ENCODE assay signal across 10 cellular contexts in the genomic region with DNA sequence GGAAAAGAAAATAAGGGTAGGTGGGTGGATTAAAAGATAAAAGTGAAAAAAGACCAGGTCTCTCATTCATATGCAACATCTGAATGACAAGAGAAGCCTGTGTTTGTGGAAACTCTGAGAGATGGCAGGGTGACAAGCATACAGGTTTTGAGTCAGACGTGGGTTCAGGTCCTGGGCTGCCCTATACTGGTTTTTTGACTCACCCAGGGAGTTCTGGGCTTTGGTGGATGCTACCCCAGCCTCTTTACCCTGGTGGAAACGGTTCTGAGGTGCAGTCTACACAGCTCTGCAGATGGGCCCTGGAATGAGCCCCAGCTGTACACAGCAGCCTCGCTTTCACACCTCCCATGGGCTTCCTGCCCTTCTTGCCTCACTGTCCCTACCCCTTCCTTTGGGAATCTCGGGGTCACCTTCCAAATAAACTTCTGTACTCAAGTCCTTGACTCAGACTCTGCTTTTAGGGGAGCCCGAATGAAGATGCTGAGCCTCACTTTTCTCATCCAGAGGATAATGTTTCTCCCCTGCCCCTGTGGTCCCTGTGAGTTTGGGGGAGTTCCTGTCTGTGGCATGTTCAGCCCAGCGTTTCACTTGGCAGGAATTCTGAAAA.
DNase-seq lines count a peak whose midpoint lies in the region; ATAC-seq lines count a peak whose summit lies in the region.
"Had no signal": no experiment of that assay in that cellular context is flagged by ENCODE, and none has a peak within 500 bp of the region (broad histone marks: within the 10 kb centered on the region; RNA-seq: fewer than 3 reads in every experiment).

No MANE protein-coding gene starts in this region.

- H3K4me3 ChIP-seq in SJCRH30: no peak overlapping the region
- H3K4me3 ChIP-seq: HAP-1 had no signal

- peak; percentile 99 for ATAC-seq in stimulated activated naive CD8-positive, alpha-beta T cell treated with anti-CD3 and anti-CD28 coated beads, Interleukin-15, Interleukin-2, amounts not matched to agents 100 U/mL and 50 U/mL, for 24 hours
- no peak for ATAC-seq in GM21367 (IDR thresholded peaks at IDR 0.05; ENCODE audit: unreplicated experiment)

- H3K27ac ChIP-seq in SJCRH30: no peak overlapping the region

- peaks cover 16% of the 10 kb centered on the region for H3K4me1 ChIP-seq in SJCRH30

- POLR2A ChIA-PET in activated CD4-positive, alpha-beta memory T cell treated with anti-CD3 and anti-CD28 coated beads, Interleukin-2, amount 10 ng/mL, durations not matched to agents 7 days and 5 days (lab: Charles Lee): no interaction called here

- no peaks in the 10 kb centered on the region for H3K27me3 Mint-ChIP-seq in activated CD4-positive, alpha-beta memory T cell treated with anti-CD3 and anti-CD28 coated beads, Interleukin-2, amount 10 ng/mL, durations not matched to agents 7 days and 5 days

- H3K27me3 ChIP-seq in SJCRH30: no peaks in the 10 kb centered on the region

- H3K36me3 Mint-ChIP-seq in activated CD4-positive, alpha-beta memory T cell treated with anti-CD3 and anti-CD28 coated beads, Interleukin-2, amount 10 ng/mL, durations not matched to agents 7 days and 5 days (ENCODE audit: low read depth): no peaks in the 10 kb centered on the region

- peaks cover 50% of the 10 kb centered on the region for H3K4me1 Mint-ChIP-seq in activated CD4-positive, alpha-beta memory T cell treated with anti-CD3 and anti-CD28 coated beads, Interleukin-2, amount 10 ng/mL, durations not matched to agents 7 days and 5 days

- CTCF ChIA-PET in activated CD4-positive, alpha-beta memory T cell treated with anti-CD3 and anti-CD28 coated beads, Interleukin-2, amount 10 ng/mL, durations not matched to agents 7 days and 5 days (lab: Charles Lee): interaction anchor here (1.8 kb wide), 1 partner anchor 9 kb away, joined by 7 read pairs; no protein-coding TSS in a partner anchor

- H3K36me3 ChIP-seq in SJCRH30: peaks cover 8% of the 10 kb centered on the region; the same call in 1 of the 2 replicates
- H3K36me3 ChIP-seq: HAP-1 had no signal

- DNase-seq in activated effector memory CD4-positive, alpha-beta T cell treated with anti-CD3 and anti-CD28 coated beads, Interleukin-2, amount 50 U/mL, for 16 hours: peak; percentile 85
- DNase-seq in activated effector memory CD4-positive, alpha-beta T cell treated with Interleukin-2 at 50 U/mL for 16 hours: no peak
- DNase-seq in activated CD4-positive, alpha-beta memory T cell treated with anti-CD3 and anti-CD28 coated beads, Interleukin-2, amount 10 ng/mL, durations not matched to agents 7 days and 5 days: peak; percentile 54
- DNase-seq in iris pigment epithelial cell (ENCODE audit: low read depth) (peak; percentile 46), UCSD-AML1 (lab: John Stamatoyannopoulos, UW; ENCODE audit: unreplicated experiment) (no peak), SJCRH30 (no peak)
- DNase-seq in stimulated activated naive CD8-positive, alpha-beta T cell treated with anti-CD3 and anti-CD28 coated beads, Interleukin-15, Interleukin-2, amounts not matched to agents 100 U/mL and 50 U/mL, for 24 hours: peak; percentile 68
- DNase-seq: central memory CD4-positive, alpha-beta T cell had no signal

- no peak overlapping the region for H3K27ac Mint-ChIP-seq in activated CD4-positive, alpha-beta memory T cell treated with anti-CD3 and anti-CD28 coated beads, Interleukin-2, amount 10 ng/mL, durations not matched to agents 7 days and 5 days

- H3K9me3 Mint-ChIP-seq in activated CD4-positive, alpha-beta memory T cell treated with anti-CD3 and anti-CD28 coated beads, Interleukin-2, amount 10 ng/mL, durations not matched to agents 7 days and 5 days: no peaks in the 10 kb centered on the region

- H3K9me3 ChIP-seq in SJCRH30 (replicated peaks): no peaks in the 10 kb centered on the region
- H3K9me3 ChIP-seq: HAP-1 had no signal

- no peak overlapping the region for H3K4me3 Mint-ChIP-seq in activated CD4-positive, alpha-beta memory T cell treated with anti-CD3 and anti-CD28 coated beads, Interleukin-2, amount 10 ng/mL, durations not matched to agents 7 days and 5 days

Comparison
In these comparisons a context has a peak if more than half of its experiments do, and no peak if none do; other contexts are left out.
1. DNase-seq: peak in activated effector memory CD4-positive, alpha-beta T cell treated with anti-CD3 and anti-CD28 coated beads, Interleukin-2, amount 50 U/mL, for 16 hours (single experiment), activated CD4-positive, alpha-beta memory T cell treated with anti-CD3 and anti-CD28 coated beads, Interleukin-2, amount 10 ng/mL, durations not matched to agents 7 days and 5 days (single experiment), iris pigment epithelial cell (single experiment) and stimulated activated naive CD8-positive, alpha-beta T cell treated with anti-CD3 and anti-CD28 coated beads, Interleukin-15, Interleukin-2, amounts not matched to agents 100 U/mL and 50 U/mL, for 24 hours (single experiment); none in activated effector memory CD4-positive, alpha-beta T cell treated with Interleukin-2 at 50 U/mL for 16 hours (single experiment), UCSD-AML1 (single experiment) and SJCRH30 (0 of 2).